ENCODE assay signal across 20 cellular contexts in the genomic region with DNA sequence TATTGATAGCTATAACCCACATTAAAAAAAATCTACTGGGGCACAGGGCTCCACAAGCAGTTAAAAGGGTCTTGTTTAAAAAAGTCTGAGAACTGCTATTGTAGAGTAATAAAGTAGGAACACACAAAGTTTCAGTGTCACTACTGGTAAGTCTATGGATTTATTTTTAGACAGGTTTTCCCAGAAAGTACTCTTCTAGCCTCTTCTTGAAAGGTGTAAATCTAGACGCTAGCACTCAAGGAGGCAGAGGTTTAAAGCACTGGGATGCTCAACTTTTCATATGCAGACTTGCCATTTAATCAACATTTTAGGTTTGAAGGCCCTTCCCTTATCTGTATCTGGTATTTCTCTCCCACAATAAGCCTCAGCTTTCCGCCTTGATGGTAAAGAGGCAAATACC. TPM values are rescaled to one million over a fixed set of nuclear protein-coding genes. Genes with fewer than 3 reads are reported as not detected.
DNase-seq lines count a peak whose midpoint lies in the region; ATAC-seq and TF ChIP-seq lines count a peak whose summit lies in the region.
"Had no signal": no experiment of that assay in that cellular context is flagged by ENCODE, and none has a peak within 500 bp of the region (broad histone marks: within the 10 kb centered on the region; RNA-seq: fewer than 3 reads in every experiment).

No MANE protein-coding gene starts in this region.

- H3K4me1 ChIP-seq in Karpas-422 (ENCODE audit: low read length) (peaks cover 27% of the 10 kb centered on the region), GM23248 (ENCODE audit: insufficient read depth) (peaks cover 24% of the 10 kb centered on the region)

- H3K9me3 ChIP-seq in Karpas-422 (ENCODE audit: low read length) (no peaks in the 10 kb centered on the region), GM23248 (ENCODE audit: low read depth) (no peaks in the 10 kb centered on the region)
- H3K9me3 ChIP-seq: Peyer's patch had no signal

- H3K9me3 Mint-ChIP-seq in activated naive CD4-positive, alpha-beta T cell treated with anti-CD3 and anti-CD28 coated beads, Interleukin-2, amount 50 U/mL, for 24 hours, result no peaks in the 10 kb centered on the region
- no peaks in the 10 kb centered on the region for H3K9me3 Mint-ChIP-seq in mesothelial cell of epicardium
- H3K9me3 Mint-ChIP-seq in stimulated activated naive B cell treated with anti-CD40 and anti-IgM and Interleukin-4, amounts not matched to agents 10 μg/mL and 1 μg/mL and 100 μg/mL, for 72 hours, result no peaks in the 10 kb centered on the region
- H3K9me3 Mint-ChIP-seq: CD14-positive monocyte had no signal

- ATAC-seq in stimulated activated naive B cell treated with anti-CD40 and anti-IgM and Interleukin-4, amounts not matched to agents 10 μg/mL and 1 μg/mL and 100 μg/mL, for 72 hours (replicated peaks), result no peak
- no peak for ATAC-seq in HG02938 (IDR thresholded peaks at IDR 0.05; ENCODE audit: unreplicated experiment)

- peaks cover 86% of the 10 kb centered on the region for H3K4me1 Mint-ChIP-seq in activated naive CD4-positive, alpha-beta T cell treated with anti-CD3 and anti-CD28 coated beads, Interleukin-2, amount 50 U/mL, for 24 hours
- H3K4me1 Mint-ChIP-seq in mesothelial cell of epicardium, result peaks cover 11% of the 10 kb centered on the region
- H3K4me1 Mint-ChIP-seq in stimulated activated naive B cell treated with anti-CD40 and anti-IgM and Interleukin-4, amounts not matched to agents 10 μg/mL and 1 μg/mL and 100 μg/mL, for 72 hours, result peaks cover 33 to 68% of the 10 kb centered on the region in 2 donors

- no peak overlapping the region for H3K4me3 Mint-ChIP-seq in activated naive CD4-positive, alpha-beta T cell treated with anti-CD3 and anti-CD28 coated beads, Interleukin-2, amount 50 U/mL, for 24 hours
- no peak overlapping the region for H3K4me3 Mint-ChIP-seq in mesothelial cell of epicardium
- no peak overlapping the region for H3K4me3 Mint-ChIP-seq in stimulated activated naive B cell treated with anti-CD40 and anti-IgM and Interleukin-4, amounts not matched to agents 10 μg/mL and 1 μg/mL and 100 μg/mL, for 72 hours
- H3K4me3 Mint-ChIP-seq: CD14-positive monocyte had no signal

- H3K27me3 ChIP-seq in Karpas-422 (ENCODE audit: low read length), result no peaks in the 10 kb centered on the region
- no peaks in the 10 kb centered on the region for H3K27me3 ChIP-seq in GM23248 (replicated peaks; ENCODE audit: insufficient read depth)
- H3K27me3 ChIP-seq: Peyer's patch had no signal

- no peak overlapping the region for H3K4me2 ChIP-seq in Karpas-422 (ENCODE audit: low read depth, low read length, poor library complexity, severe bottlenecking)
- no peak overlapping the region for H3K4me2 ChIP-seq in GM23248 (ENCODE audit: unreplicated experiment)
- H3K4me2 ChIP-seq: KMS-11 had no signal

- H4K20me1 ChIP-seq in Karpas-422 (ENCODE audit: insufficient read depth, low read depth, low read length) (peaks cover 8% of the 10 kb centered on the region), GM23248 (ENCODE audit: insufficient read depth) (peaks cover 22% of the 10 kb centered on the region)

- peaks cover 7% of the 10 kb centered on the region for H3K36me3 Mint-ChIP-seq in activated naive CD4-positive, alpha-beta T cell treated with anti-CD3 and anti-CD28 coated beads, Interleukin-2, amount 50 U/mL, for 24 hours
- peaks cover 15% of the 10 kb centered on the region for H3K36me3 Mint-ChIP-seq in mesothelial cell of epicardium
- H3K36me3 Mint-ChIP-seq in stimulated activated naive B cell treated with anti-CD40 and anti-IgM and Interleukin-4, amounts not matched to agents 10 μg/mL and 1 μg/mL and 100 μg/mL, for 72 hours, result peaks cover 16 to 38% of the 10 kb centered on the region in 2 donors

- no peak overlapping the region for H3K4me3 ChIP-seq in Karpas-422 (ENCODE audit: low read length)
- no peak overlapping the region for H3K4me3 ChIP-seq in GM23248
- H3K4me3 ChIP-seq: Peyer's patch had no signal

- H3K27ac Mint-ChIP-seq in activated naive CD4-positive, alpha-beta T cell treated with anti-CD3 and anti-CD28 coated beads, Interleukin-2, amount 50 U/mL, for 24 hours, result peak overlapping the region; percentile 75
- peak overlapping the region; percentile 13 for H3K27ac Mint-ChIP-seq in mesothelial cell of epicardium
- peak overlapping the region; percentile 63 for H3K27ac Mint-ChIP-seq in stimulated activated naive B cell treated with anti-CD40 and anti-IgM and Interleukin-4, amounts not matched to agents 10 μg/mL and 1 μg/mL and 100 μg/mL, for 72 hours

- H3K9me2 ChIP-seq in Karpas-422 (replicated peaks; ENCODE audit: insufficient read depth, low read length) (no peaks in the 10 kb centered on the region), GM23248 (ENCODE audit: insufficient read depth) (no peaks in the 10 kb centered on the region)

- in situ Hi-C loops in GM23248 (cut with MboI), result loop anchor here (25.0 kb wide), 2 partner anchors 539 to 714 kb away; no protein-coding TSS in a partner anchor

- peaks cover 26% of the 10 kb centered on the region for H3K36me3 ChIP-seq in Karpas-422 (ENCODE audit: insufficient read depth, low read length)
- H3K36me3 ChIP-seq in GM23248 (ENCODE audit: low read depth), result peaks cover 10% of the 10 kb centered on the region; the same call in 1 of the 2 replicates
- H3K36me3 ChIP-seq: Peyer's patch had no signal

- no peak for DNase-seq in activated naive CD4-positive, alpha-beta T cell (lab: John Stamatoyannopoulos, UW)
- DNase-seq in Karpas-422 (no peak), mesothelial cell of epicardium (ENCODE audit: low spot score in 2 of 2, unreplicated experiment in 2 of 2) (no peak), D341Med (ENCODE audit: low spot score) (no peak), GM23248 (no peak)
- DNase-seq in stimulated activated naive B cell treated with anti-CD40 and anti-IgM and Interleukin-4, amounts not matched to agents 10 μg/mL and 1 μg/mL and 100 μg/mL, for 72 hours, result no peak
- DNase-seq: COR-L47, DMS 273 treated with DMSO at 0.1 percent for 48 hours, DMS79 treated with DMSO at 0.1 percent for 48 hours, HCEC 1CT, IMR-90, NCI-H1105 treated with DMSO at 0.1 percent for 48 hours, NCI-H2029 treated with DMSO at 0.1 percent for 48 hours, NCI-H2171, NCI-H524 treated with DMSO at 0.1 percent for 48 hours, Peyer's patch had no signal

- WGBS in GM23248 (ENCODE audit: low coverage in 1 of 2, low lambda C conversion rate in 2 of 2, missing lambda C conversion rate in 2 of 2), 2 experiments, result 74 to 77% methylated on average over 2 of the region's 2 CpGs

- H3K9ac ChIP-seq in Karpas-422 (ENCODE audit: low read length), result no peak overlapping the region
- no peak overlapping the region for H3K9ac ChIP-seq in GM23248
- H3K9ac ChIP-seq: KMS-11 had no signal

- H3F3A ChIP-seq in GM23248 (ENCODE audit: insufficient read depth), result peaks cover 33% of the 10 kb centered on the region

- H2AFZ ChIP-seq in Karpas-422 (ENCODE audit: low read length) (no peak overlapping the region), GM23248 (no peak overlapping the region)

- no peak for TF ChIP-seq CTCF in mesothelial cell of epicardium (IDR thresholded peaks at IDR 0.05; ENCODE audit: unreplicated experiment)

- H3K27me3 Mint-ChIP-seq in activated naive CD4-positive, alpha-beta T cell treated with anti-CD3 and anti-CD28 coated beads, Interleukin-2, amount 50 U/mL, for 24 hours, result no peaks in the 10 kb centered on the region
- H3K27me3 Mint-ChIP-seq in mesothelial cell of epicardium (ENCODE audit: low read depth), result no peaks in the 10 kb centered on the region
- H3K27me3 Mint-ChIP-seq in stimulated activated naive B cell treated with anti-CD40 and anti-IgM and Interleukin-4, amounts not matched to agents 10 μg/mL and 1 μg/mL and 100 μg/mL, for 72 hours, result no peaks in the 10 kb centered on the region

- H3K27ac ChIP-seq in Karpas-422 (ENCODE audit: low read length) (0 out of 2 replicates have a peak overlapping the region, but pooled peaks have one; percentile 16), GM23248 (no peak overlapping the region)
- H3K27ac ChIP-seq: KMS-11, Peyer's patch had no signal

- H3K79me2 ChIP-seq in Karpas-422 (ENCODE audit: low read length) (peaks cover 100% of the 10 kb centered on the region), GM23248 (ENCODE audit: insufficient read depth) (peaks cover 100% of the 10 kb centered on the region)

RNA-seq across cellular contexts. Expression of gene FBXO11, which starts 33.4 kb away (rescaled TPM):
- 63.5 and 104 TPM in 2 replicates for total RNA-seq in Karpas-422 (2014; rRNA removed; shearing (Covaris generic); ENCODE audit: low replicate concordance)
- 91.4 to 102 TPM (median 96.6 TPM) in 3 replicates for total RNA-seq in mesothelial cell of epicardium
- 25.8 and 33.1 TPM in 2 replicates for total RNA-seq in GM23248 (2014; rRNA removed; shearing (Covaris generic))
- polyA plus RNA-seq in GM23248 (2016; fragmentation: Nextera tagmentation; extraction: Ambion mirVana), result 14.2 and 15.7 TPM in 2 replicates

Comparison
In these comparisons a context has a peak if more than half of its experiments do, and no peak if none do; other contexts are left out.
1. H3K27ac Mint-ChIP-seq: peak in every context shown above with its lines; median percentile 75 in activated naive CD4-positive, alpha-beta T cell treated with anti-CD3 and anti-CD28 coated beads, Interleukin-2, amount 50 U/mL, for 24 hours; 63 in stimulated activated naive B cell treated with anti-CD40 and anti-IgM and Interleukin-4, amounts not matched to agents 10 μg/mL and 1 μg/mL and 100 μg/mL, for 72 hours; 13 in mesothelial cell of epicardium.